1 cellular context compared by ENCODE assay signal in genomic region chr3:123376451-123377172, GRCh38.
TF ChIP-seq lines count a peak whose summit lies in the region.

No MANE protein-coding gene starts in this region.

TF ChIP-seq in SK-N-SH treated with all-trans-retinoic acid at 6 μM for 48 hours, 23 proteins besides CTCF, POLR2A, EP300 and RAD21 (continued from another document):
- TF ChIP-seq ZFP30 (CRISPR knock-in tag; IDR thresholded peaks at IDR 0.05) (no peak), OSR1 (CRISPR knock-in tag; IDR thresholded peaks at IDR 0.05) (no peak), RARB (CRISPR knock-in tag; IDR thresholded peaks at IDR 0.05) (no peak), SNAI2 (CRISPR knock-in tag; IDR thresholded peaks at IDR 0.05) (no peak), ZC3H10 (CRISPR knock-in tag; IDR thresholded peaks at IDR 0.05) (no peak), ZFP3 (CRISPR knock-in tag; IDR thresholded peaks at IDR 0.05) (no peak)
